ENCODE assay signal across 1 cellular context in genomic region chr20:57212890-57213276, GRCh38.
TF ChIP-seq lines count a peak whose summit lies in the region.

No MANE protein-coding gene starts in this region.

TF ChIP-seq in HCT116, 20 proteins besides CTCF, POLR2A, EP300 and RAD21 (continued from another document):
- TF ChIP-seq ZBTB33 (IDR thresholded peaks at IDR 0.05; ENCODE audit: extremely low read depth, insufficient replicate concordance, low read length) (no peak), YY1 (IDR thresholded peaks at IDR 0.05; ENCODE audit: extremely low read depth, insufficient replicate concordance, low read depth, low read length) (no peak), SP1 (IDR thresholded peaks at IDR 0.05; ENCODE audit: low read depth) (no peak), ELF1 (IDR thresholded peaks at IDR 0.05; ENCODE audit: borderline replicate concordance, low read depth) (no peak), EZH2 (IDR thresholded peaks at IDR 0.05) (no peak), ATF3 (IDR thresholded peaks at IDR 0.05) (no peak), ZNF274 (IDR thresholded peaks at IDR 0.05; ENCODE audit: low read depth, low read length) (no peak), CBX3 (IDR thresholded peaks at IDR 0.05; ENCODE audit: low read depth) (no peak), JUND (IDR thresholded peaks at IDR 0.05) (no peak)
